9 cellular contexts compared by ENCODE assay signal in the genomic region with DNA sequence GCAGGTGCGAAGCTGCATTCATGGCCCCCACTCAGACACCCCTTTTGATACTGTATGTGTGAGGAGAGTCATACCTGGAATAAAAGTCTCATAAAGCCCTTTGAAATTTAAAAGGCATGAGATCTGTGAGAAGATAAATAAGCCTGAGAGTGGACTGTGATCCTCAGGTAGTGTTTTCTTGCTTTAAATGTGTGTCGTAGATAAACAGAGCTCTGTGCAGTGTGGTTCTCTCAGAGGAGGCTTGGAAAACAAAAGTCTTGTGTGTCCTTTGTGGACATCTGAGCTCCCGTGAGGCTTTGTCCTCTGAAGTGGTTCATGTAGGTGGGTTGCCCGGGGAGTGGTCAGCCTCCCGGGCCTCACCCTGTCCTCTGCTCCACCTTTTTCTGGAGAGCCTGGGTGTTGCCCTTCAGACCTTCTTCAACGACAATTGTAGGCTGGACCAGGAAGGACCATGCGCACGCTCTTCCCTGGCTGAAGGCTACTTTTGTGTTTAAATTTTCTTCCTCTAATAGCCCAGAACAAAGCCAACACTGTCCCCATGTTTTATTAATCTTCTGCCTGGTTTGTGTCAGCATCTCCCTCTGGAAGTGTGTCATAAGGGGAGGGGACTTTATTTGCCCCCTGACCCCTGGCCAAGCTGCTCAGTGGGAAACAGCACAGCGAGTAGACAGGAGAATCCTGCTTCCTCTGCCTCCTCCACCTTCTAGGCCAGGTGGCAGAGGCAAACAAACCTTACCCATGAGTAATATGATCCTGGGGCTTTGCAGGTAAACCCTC.
DNase-seq lines count a peak whose midpoint lies in the region; ATAC-seq and TF ChIP-seq lines count a peak whose summit lies in the region.
"Had no signal": no experiment of that assay in that cellular context is flagged by ENCODE, and none has a peak within 500 bp of the region (broad histone marks: within the 10 kb centered on the region; RNA-seq: fewer than 3 reads in every experiment).

No MANE protein-coding gene starts in this region.

- H3K36me3 ChIP-seq in uterus: no peaks in the 10 kb centered on the region

- no peaks in the 10 kb centered on the region for H3K27me3 Mint-ChIP-seq in activated naive CD8-positive, alpha-beta T cell treated with anti-CD3 and anti-CD28 coated beads for 36 hours
- peaks cover 20% of the 10 kb centered on the region for H3K27me3 Mint-ChIP-seq in nephron (ENCODE audit: low read depth)

- peak overlapping the region; percentile 1 for H3K4me3 Mint-ChIP-seq in activated naive CD8-positive, alpha-beta T cell treated with anti-CD3 and anti-CD28 coated beads for 36 hours
- H3K4me3 Mint-ChIP-seq in nephron: peak overlapping the region in 2 of 3 experiments; percentile 21 to 37

- H3K4me1 ChIP-seq in uterus (peaks cover 0 to 5% of the 10 kb centered on the region in 2 donors), foreskin keratinocyte (peaks cover 8% of the 10 kb centered on the region)

- H3K27ac ChIP-seq in uterus (no peak overlapping the region), foreskin keratinocyte (no peak overlapping the region)

- H3K4me3 ChIP-seq in lower leg skin (ENCODE audit: low read depth, poor library complexity, severe bottlenecking): no peak overlapping the region
- H3K4me3 ChIP-seq in uterus: no peak overlapping the region

- H3K27me3 ChIP-seq in uterus: no peaks in the 10 kb centered on the region
- no peaks in the 10 kb centered on the region for H3K27me3 ChIP-seq in foreskin keratinocyte

- DNase-seq in COLO829 (ENCODE audit: low spot score) (peak; percentile 79), NCI-H1048 (lab: John Stamatoyannopoulos, UW) (peak; percentile 39), lower leg skin (ENCODE audit: low spot score in 2 of 2) (no peak), uterus (no peak), foreskin keratinocyte (no peak), amniotic stem cell (lab: John Stamatoyannopoulos, UW) (no peak)
- no peak for DNase-seq in activated naive CD8-positive, alpha-beta T cell treated with anti-CD3 and anti-CD28 coated beads for 36 hours
- DNase-seq: stimulated activated naive CD4-positive, alpha-beta T cell treated with Interleukin-2 at 50 U/mL for 16 hours had no signal

- intact Hi-C loops in lower leg skin (cut with DNase I; ENCODE audit: low total_unique reads) (no loop called here), uterus (cut with DNase I; ENCODE audit: low total_unique reads) (no loop called here)

- no peaks in the 10 kb centered on the region for H3K9me3 Mint-ChIP-seq in activated naive CD8-positive, alpha-beta T cell treated with anti-CD3 and anti-CD28 coated beads for 36 hours
- H3K9me3 Mint-ChIP-seq in nephron: no peaks in the 10 kb centered on the region

- H3K36me3 Mint-ChIP-seq in activated naive CD8-positive, alpha-beta T cell treated with anti-CD3 and anti-CD28 coated beads for 36 hours: peaks cover 10% of the 10 kb centered on the region
- H3K36me3 Mint-ChIP-seq in nephron (ENCODE audit: low read depth): peaks cover 20% of the 10 kb centered on the region

- H3K9me3 ChIP-seq in uterus: no peaks in the 10 kb centered on the region

- TF ChIP-seq CTCF in nephron (IDR thresholded peaks at IDR 0.05; ENCODE audit: unreplicated experiment in 3 of 3): no peak
- TF ChIP-seq CTCF in lower leg skin (IDR thresholded peaks at IDR 0.05): no peak
- TF ChIP-seq CTCF in uterus (IDR thresholded peaks at IDR 0.05): no peak
- no peak for TF ChIP-seq CTCF in foreskin keratinocyte (conservative IDR thresholded peaks at IDR 0.05)

- peak overlapping the region; percentile 38 for H3K27ac Mint-ChIP-seq in activated naive CD8-positive, alpha-beta T cell treated with anti-CD3 and anti-CD28 coated beads for 36 hours
- H3K27ac Mint-ChIP-seq in nephron: peak overlapping the region; percentile 97 to 99 (median 97)

- no peak for ATAC-seq in foreskin keratinocyte

- peaks cover 44% of the 10 kb centered on the region for H3K4me1 Mint-ChIP-seq in activated naive CD8-positive, alpha-beta T cell treated with anti-CD3 and anti-CD28 coated beads for 36 hours
- H3K4me1 Mint-ChIP-seq in nephron: peaks cover 42% of the 10 kb centered on the region

- TF ChIP-seq POLR2A in lower leg skin (IDR thresholded peaks at IDR 0.05) (no peak), uterus (IDR thresholded peaks at IDR 0.05) (no peak)

- 83 to 93% methylated on average over 9 of the region's 9 CpGs for WGBS in lower leg skin, 2 donors

Comparison
In these comparisons a context has a peak if more than half of its experiments do, and no peak if none do; other contexts are left out.
1. DNase-seq: peak in COLO829 (single experiment) and NCI-H1048 (single experiment); none in activated naive CD8-positive, alpha-beta T cell treated with anti-CD3 and anti-CD28 coated beads for 36 hours (single experiment), lower leg skin (0 of 2), uterus (0 of 2), foreskin keratinocyte (0 of 2) and amniotic stem cell (single experiment).